In genomic region chr4:8648816-8649630, GRCh38 we compare ENCODE assay signal across 23 cellular contexts. TPM values are rescaled to one million over a fixed set of nuclear protein-coding genes. Genes with fewer than 3 reads are reported as not detected.
DNase-seq lines count a peak whose midpoint lies in the region; ATAC-seq and TF ChIP-seq lines count a peak whose summit lies in the region.
"Had no signal": no experiment of that assay in that cellular context is flagged by ENCODE, and none has a peak within 500 bp of the region (broad histone marks: within the 10 kb centered on the region; RNA-seq: fewer than 3 reads in every experiment).

No MANE protein-coding gene starts in this region.

- H3K27ac Mint-ChIP-seq in activated T-helper 2 cell treated with anti-CD3 and anti-CD28 coated beads, Interferon-gamma antibody, Interleukin-2, Interleukin-4, amounts not matched to agents 10 μg/mL and 5 μg/mL and 100 μg/mL, durations not matched to agents 14 hours and 24 hours and 36 hours: no peak overlapping the region
- H3K27ac Mint-ChIP-seq in activated CD4-positive, alpha-beta memory T cell treated with anti-CD3 and anti-CD28 coated beads, Interleukin-2, amount 10 ng/mL, durations not matched to agents 7 days and 5 days: no peak overlapping the region

- POLR2A ChIA-PET in activated CD4-positive, alpha-beta memory T cell treated with anti-CD3 and anti-CD28 coated beads, Interleukin-2, amount 10 ng/mL, durations not matched to agents 7 days and 5 days (lab: Charles Lee): no interaction called here

- no peaks in the 10 kb centered on the region for H3K9me3 Mint-ChIP-seq in activated T-helper 2 cell treated with anti-CD3 and anti-CD28 coated beads, Interferon-gamma antibody, Interleukin-2, Interleukin-4, amounts not matched to agents 10 μg/mL and 5 μg/mL and 100 μg/mL, durations not matched to agents 14 hours and 24 hours and 36 hours
- peaks cover under 1% of the 10 kb centered on the region for H3K9me3 Mint-ChIP-seq in activated CD4-positive, alpha-beta memory T cell treated with anti-CD3 and anti-CD28 coated beads, Interleukin-2, amount 10 ng/mL, durations not matched to agents 7 days and 5 days

- H3K27me3 Mint-ChIP-seq in activated T-helper 2 cell treated with anti-CD3 and anti-CD28 coated beads, Interferon-gamma antibody, Interleukin-2, Interleukin-4, amounts not matched to agents 10 μg/mL and 5 μg/mL and 100 μg/mL, durations not matched to agents 14 hours and 24 hours and 36 hours (ENCODE audit: low read depth): no peaks in the 10 kb centered on the region
- no peaks in the 10 kb centered on the region for H3K27me3 Mint-ChIP-seq in activated CD4-positive, alpha-beta memory T cell treated with anti-CD3 and anti-CD28 coated beads, Interleukin-2, amount 10 ng/mL, durations not matched to agents 7 days and 5 days

- no peaks in the 10 kb centered on the region for H3K4me1 Mint-ChIP-seq in activated T-helper 2 cell treated with anti-CD3 and anti-CD28 coated beads, Interferon-gamma antibody, Interleukin-2, Interleukin-4, amounts not matched to agents 10 μg/mL and 5 μg/mL and 100 μg/mL, durations not matched to agents 14 hours and 24 hours and 36 hours (ENCODE audit: low read depth)
- no peaks in the 10 kb centered on the region for H3K4me1 Mint-ChIP-seq in activated CD4-positive, alpha-beta memory T cell treated with anti-CD3 and anti-CD28 coated beads, Interleukin-2, amount 10 ng/mL, durations not matched to agents 7 days and 5 days

- no peaks in the 10 kb centered on the region for H3K36me3 Mint-ChIP-seq in activated T-helper 2 cell treated with anti-CD3 and anti-CD28 coated beads, Interferon-gamma antibody, Interleukin-2, Interleukin-4, amounts not matched to agents 10 μg/mL and 5 μg/mL and 100 μg/mL, durations not matched to agents 14 hours and 24 hours and 36 hours (ENCODE audit: low read depth)
- no peaks in the 10 kb centered on the region for H3K36me3 Mint-ChIP-seq in activated CD4-positive, alpha-beta memory T cell treated with anti-CD3 and anti-CD28 coated beads, Interleukin-2, amount 10 ng/mL, durations not matched to agents 7 days and 5 days (ENCODE audit: low read depth)

- no peaks in the 10 kb centered on the region for H3K4me1 ChIP-seq in sigmoid colon
- H3K4me1 ChIP-seq: A549 had no signal

- H3K27me3 ChIP-seq in sigmoid colon: peaks cover 0 to 36% (median 0%) of the 10 kb centered on the region in 3 donors
- H3K27me3 ChIP-seq: MG63 had no signal

- intact Hi-C loops in activated T-helper 2 cell treated with anti-CD3 and anti-CD28 coated beads, Interferon-gamma antibody, Interleukin-2, Interleukin-4, amounts not matched to agents 10 μg/mL and 5 μg/mL and 100 μg/mL, durations not matched to agents 14 hours and 24 hours and 36 hours (cut with micrococcal nuclease): no loop called here
- intact Hi-C loops in sigmoid colon (cut with DNase I): no loop called here

- no peak for TF ChIP-seq CTCF in sigmoid colon (IDR thresholded peaks at IDR 0.05)

- ATAC-seq in left lobe of liver: no peak
- ATAC-seq: A549, GM12878 had no signal

- TF ChIP-seq EP300 in sigmoid colon (IDR thresholded peaks at IDR 0.05): no peak

- no peak overlapping the region for H3K27ac ChIP-seq in sigmoid colon
- H3K27ac ChIP-seq: A549 had no signal

- DNase-seq in D341Med (ENCODE audit: low spot score) (peak; percentile 8), left lobe of liver (ENCODE audit: low spot score) (peak; percentile 28), sigmoid colon (peak; percentile 50), GM19238 (ENCODE audit: insufficient read length, low spot score) (no peak), NCI-H1092 treated with DMSO at 0.1 percent for 48 hours (lab: John Stamatoyannopoulos, UW) (no peak)
- DNase-seq in activated T-helper 2 cell treated with anti-CD3 and anti-CD28 coated beads, Interferon-gamma antibody, Interleukin-2, Interleukin-4, amounts not matched to agents 10 μg/mL and 5 μg/mL and 100 μg/mL, durations not matched to agents 14 hours and 24 hours and 36 hours (ENCODE audit: low spot score): peak; percentile 2
- DNase-seq in activated CD4-positive, alpha-beta memory T cell treated with anti-CD3 and anti-CD28 coated beads, Interleukin-2, amount 10 ng/mL, durations not matched to agents 7 days and 5 days: no peak
- DNase-seq: C1 segment of cervical spinal cord; DMS 273 treated with DMSO at 0.1 percent for 48 hours; GDM1; IMR-90; Karpas-422; MG63; NCI-H1105; NCI-H1694 treated with DMSO at 0.1 percent for 48 hours; NCI-H446; NCI-H69; NK-92 treated with Interleukin-12 subunit alpha and Interleukin-12 subunit beta, amount 100 ng/mL, for 24 hours; SIG-M5 had no signal

- TF ChIP-seq POLR2A in sigmoid colon (IDR thresholded peaks at IDR 0.05): no peak

- H3K4me3 ChIP-seq in sigmoid colon: no peak overlapping the region
- H3K4me3 ChIP-seq: A549, GM12878, MG63 had no signal

- H3K36me3 ChIP-seq in sigmoid colon: no peaks in the 10 kb centered on the region
- H3K36me3 ChIP-seq: MG63 had no signal

- H3K9me3 ChIP-seq in sigmoid colon: no peaks in the 10 kb centered on the region
- H3K9me3 ChIP-seq: A549, MG63 had no signal

- CTCF ChIA-PET in activated CD4-positive, alpha-beta memory T cell treated with anti-CD3 and anti-CD28 coated beads, Interleukin-2, amount 10 ng/mL, durations not matched to agents 7 days and 5 days (lab: Charles Lee): interaction anchor here (0.9 kb wide), 1 partner anchor 20 kb away, joined by 3 read pairs; no protein-coding TSS in a partner anchor

- no peak overlapping the region for H3K4me3 Mint-ChIP-seq in activated T-helper 2 cell treated with anti-CD3 and anti-CD28 coated beads, Interferon-gamma antibody, Interleukin-2, Interleukin-4, amounts not matched to agents 10 μg/mL and 5 μg/mL and 100 μg/mL, durations not matched to agents 14 hours and 24 hours and 36 hours (ENCODE audit: low read depth)
- no peak overlapping the region for H3K4me3 Mint-ChIP-seq in activated CD4-positive, alpha-beta memory T cell treated with anti-CD3 and anti-CD28 coated beads, Interleukin-2, amount 10 ng/mL, durations not matched to agents 7 days and 5 days

- WGBS in sigmoid colon, 2 donors: 70 to 71% methylated on average over 23 of the region's 23 CpGs

RNA-seq across cellular contexts. Expression of gene CPZ, which starts 56.5 kb away (rescaled TPM):
- not detected in 2 replicates for total RNA-seq in activated T-helper 2 cell treated with anti-CD3 and anti-CD28 coated beads, Interferon-gamma antibody, Interleukin-2, Interleukin-4, amounts not matched to agents 10 μg/mL and 5 μg/mL and 100 μg/mL, durations not matched to agents 14 hours and 24 hours and 36 hours
- total RNA-seq in left lobe of liver (0.45 TPM), sigmoid colon (1 to 10 TPM in 3 of 4 donors, under 1 TPM in 1; 0.54 to 8.3 (median 3.0) TPM)
- 1 to 10 TPM in 2 of 3 donors, under 1 TPM in 1; 0.46 to 2.4 (median 1.8) TPM for polyA plus RNA-seq in sigmoid colon
- total RNA-seq in activated CD4-positive, alpha-beta memory T cell treated with anti-CD3 and anti-CD28 coated beads, Interleukin-2, amount 10 ng/mL, durations not matched to agents 7 days and 5 days: under 1 TPM; 0.48 to 0.75 TPM
- total RNA-seq: GM12878, HT-29, OCI-LY7 had no signal
- polyA plus RNA-seq: GM12878 had no signal

Comparison
In these comparisons a context has a peak if more than half of its experiments do, and no peak if none do; other contexts are left out.
1. DNase-seq: peak in D341Med (single experiment), activated T-helper 2 cell treated with anti-CD3 and anti-CD28 coated beads, Interferon-gamma antibody, Interleukin-2, Interleukin-4, amounts not matched to agents 10 μg/mL and 5 μg/mL and 100 μg/mL, durations not matched to agents 14 hours and 24 hours and 36 hours (single experiment), left lobe of liver (single experiment) and sigmoid colon (single experiment); none in activated CD4-positive, alpha-beta memory T cell treated with anti-CD3 and anti-CD28 coated beads, Interleukin-2, amount 10 ng/mL, durations not matched to agents 7 days and 5 days (single experiment), GM19238 (single experiment) and NCI-H1092 treated with DMSO at 0.1 percent for 48 hours (single experiment).